Comparison of ENCODE assay signal across 8 cellular contexts in genomic region chr20:2101935-2102584, GRCh38. TPM values are rescaled to one million over a fixed set of nuclear protein-coding genes. Genes with fewer than 3 reads are reported as not detected.
DNase-seq lines count a peak whose midpoint lies in the region; ATAC-seq and TF ChIP-seq lines count a peak whose summit lies in the region.

No MANE protein-coding gene starts in this region.

- no peaks in the 10 kb centered on the region for H3K27me3 ChIP-seq in DND-41 (ENCODE audit: insufficient read depth, low read length, poor library complexity)
- H3K27me3 ChIP-seq in KMS-11 (ENCODE audit: insufficient read depth, low read depth), result no peaks in the 10 kb centered on the region
- H3K27me3 ChIP-seq in muscle layer of colon (ENCODE audit: control insufficient read depth in 1 of 2, insufficient read depth in 2 of 2, low read length in 2 of 2), result no peaks in the 10 kb centered on the region

- peak; percentile 92 for DNase-seq in DND-41
- DNase-seq in activated T-cell treated with anti-CD3 and anti-CD28 coated beads, Interleukin-2, amount 50 U/mL, for 48 hours, result peak; percentile 91
- peak; percentile 74 to 82 for DNase-seq in stimulated activated CD8-positive, alpha-beta memory T cell treated with anti-CD3 and anti-CD28 coated beads, Interleukin-7, amount 100 ng/mL, for 1 hour (ENCODE audit: low read depth in 2 of 2)

- peaks cover 35% of the 10 kb centered on the region for H3K36me3 ChIP-seq in DND-41 (ENCODE audit: insufficient read depth, low read length)
- H3K36me3 ChIP-seq in KMS-11 (ENCODE audit: insufficient read depth), result no peaks in the 10 kb centered on the region
- H3K36me3 ChIP-seq in muscle layer of colon (ENCODE audit: insufficient read depth, low read length), result peaks cover 10% of the 10 kb centered on the region

- ATAC-seq in DND-41 (ENCODE audit: insufficient read depth, low read depth), result peak; percentile 80
- ATAC-seq in GM21825 (IDR thresholded peaks at IDR 0.05; ENCODE audit: unreplicated experiment), result peak; percentile 72
- peak; percentile 86 for ATAC-seq in esophagus mucosa

- no peaks in the 10 kb centered on the region for H3K9me3 ChIP-seq in DND-41 (ENCODE audit: insufficient read depth, low read length, severe bottlenecking)
- no peaks in the 10 kb centered on the region for H3K9me3 ChIP-seq in muscle layer of colon (ENCODE audit: low read length)

- H3K4me3 ChIP-seq in DND-41 (ENCODE audit: low read depth in 1 of 2, low read length in 2 of 2) (peak overlapping the region; percentile 80 to 94), KMS-11 (IDR thresholded peaks at IDR 0.05; ENCODE audit: insufficient read depth, low read depth, low read length) (no peak overlapping the region), muscle layer of colon (ENCODE audit: low read depth in 1 of 2, low read length in 2 of 2) (peak overlapping the region; percentile 66 to 92)

- H3K79me2 ChIP-seq in DND-41 (ENCODE audit: insufficient read depth, low read length), result peaks cover 49% of the 10 kb centered on the region
- H3K79me2 ChIP-seq in KMS-11 (ENCODE audit: insufficient read depth, low read depth), result peaks cover 33% of the 10 kb centered on the region

- peaks cover 39% of the 10 kb centered on the region for H4K20me1 ChIP-seq in DND-41 (ENCODE audit: insufficient read depth, low read length)
- no peaks in the 10 kb centered on the region for H4K20me1 ChIP-seq in KMS-11 (ENCODE audit: insufficient read depth)

- H3K4me2 ChIP-seq in DND-41 (ENCODE audit: insufficient read depth, low read length) (peak overlapping the region; percentile 95), KMS-11 (peak overlapping the region; percentile 88; the same call in 1 of the 2 replicates)

- H2AFZ ChIP-seq in DND-41 (ENCODE audit: low read depth, low read length) (peak overlapping the region; percentile 79), KMS-11 (ENCODE audit: low read depth) (peak overlapping the region; percentile 70)

- TF ChIP-seq CTCF in DND-41 (IDR thresholded peaks at IDR 0.05; ENCODE audit: borderline replicate concordance, extremely low read depth, low read length, poor library complexity, severe bottlenecking) (peak; percentile 7), KMS-11 (conservative IDR thresholded peaks at IDR 0.05; ENCODE audit: low read depth, low read length) (no peak)

- H3K4me1 ChIP-seq in DND-41 (ENCODE audit: insufficient read depth, low read length) (peaks cover 40% of the 10 kb centered on the region), KMS-11 (ENCODE audit: low read depth, poor library complexity, severe bottlenecking) (peaks cover 22% of the 10 kb centered on the region), muscle layer of colon (ENCODE audit: insufficient read depth, low read length) (peaks cover 37% of the 10 kb centered on the region)

- H3K9ac ChIP-seq in DND-41 (ENCODE audit: low read depth, low read length), result peak overlapping the region; percentile 88
- peak overlapping the region; percentile 96 for H3K9ac ChIP-seq in KMS-11
- peak overlapping the region; percentile 49 for H3K9ac ChIP-seq in muscle layer of colon (ENCODE audit: low read length)

- H3K27ac ChIP-seq in DND-41 (ENCODE audit: low read length), result peak overlapping the region; percentile 98
- H3K27ac ChIP-seq in KMS-11, result peak overlapping the region; percentile 98
- H3K27ac ChIP-seq in muscle layer of colon (ENCODE audit: low read depth, low read length), result peak overlapping the region; percentile 100

TF ChIP-seq in PFSK-1, 5 proteins besides CTCF, POLR2A, EP300 and RAD21:
- TF ChIP-seq POLR2AphosphoS5 (IDR thresholded peaks at IDR 0.05; ENCODE audit: low read depth, low read length) (peak; percentile 55), TAF1 (IDR thresholded peaks at IDR 0.05; ENCODE audit: borderline replicate concordance, insufficient read depth, low read length) (peak; percentile 18; the same call in 1 of the 2 replicates), SIN3A (IDR thresholded peaks at IDR 0.05; ENCODE audit: borderline replicate concordance, insufficient read depth, low read length) (peak; percentile 62; the same call in 1 of the 2 replicates), FOXP2 (optimal IDR thresholded peaks at IDR 0.05; ENCODE audit: borderline replicate concordance, extremely low read depth, extremely low read length, insufficient read depth) (peak; percentile 68)
- TF ChIP-seq, protein P1, sequence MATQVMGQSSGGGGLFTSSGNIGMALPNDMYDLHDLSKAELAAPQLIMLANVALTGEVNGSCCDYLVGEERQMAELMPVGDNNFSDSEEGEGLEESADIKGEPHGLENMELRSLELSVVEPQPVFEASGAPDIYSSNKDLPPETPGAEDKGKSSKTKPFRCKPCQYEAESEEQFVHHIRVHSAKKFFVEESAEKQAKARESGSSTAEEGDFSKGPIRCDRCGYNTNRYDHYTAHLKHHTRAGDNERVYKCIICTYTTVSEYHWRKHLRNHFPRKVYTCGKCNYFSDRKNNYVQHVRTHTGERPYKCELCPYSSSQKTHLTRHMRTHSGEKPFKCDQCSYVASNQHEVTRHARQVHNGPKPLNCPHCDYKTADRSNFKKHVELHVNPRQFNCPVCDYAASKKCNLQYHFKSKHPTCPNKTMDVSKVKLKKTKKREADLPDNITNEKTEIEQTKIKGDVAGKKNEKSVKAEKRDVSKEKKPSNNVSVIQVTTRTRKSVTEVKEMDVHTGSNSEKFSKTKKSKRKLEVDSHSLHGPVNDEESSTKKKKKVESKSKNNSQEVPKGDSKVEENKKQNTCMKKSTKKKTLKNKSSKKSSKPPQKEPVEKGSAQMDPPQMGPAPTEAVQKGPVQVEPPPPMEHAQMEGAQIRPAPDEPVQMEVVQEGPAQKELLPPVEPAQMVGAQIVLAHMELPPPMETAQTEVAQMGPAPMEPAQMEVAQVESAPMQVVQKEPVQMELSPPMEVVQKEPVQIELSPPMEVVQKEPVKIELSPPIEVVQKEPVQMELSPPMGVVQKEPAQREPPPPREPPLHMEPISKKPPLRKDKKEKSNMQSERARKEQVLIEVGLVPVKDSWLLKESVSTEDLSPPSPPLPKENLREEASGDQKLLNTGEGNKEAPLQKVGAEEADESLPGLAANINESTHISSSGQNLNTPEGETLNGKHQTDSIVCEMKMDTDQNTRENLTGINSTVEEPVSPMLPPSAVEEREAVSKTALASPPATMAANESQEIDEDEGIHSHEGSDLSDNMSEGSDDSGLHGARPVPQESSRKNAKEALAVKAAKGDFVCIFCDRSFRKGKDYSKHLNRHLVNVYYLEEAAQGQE (IDR thresholded peaks at IDR 0.05; ENCODE audit: insufficient read depth in 1 of 2, low read depth in 2 of 2, low read length in 2 of 2), result no peak

RNA-seq across cellular contexts. Expression of gene STK35, which starts 0.4 kb away (rescaled TPM):
- polyA plus RNA-seq in PFSK-1 (2012; ENCODE audit: insufficient read length, low read depth), result 7.8 TPM
- 19.1 TPM for total RNA-seq in esophagus mucosa
